1 cellular context compared by ENCODE assay signal in the genomic region with DNA sequence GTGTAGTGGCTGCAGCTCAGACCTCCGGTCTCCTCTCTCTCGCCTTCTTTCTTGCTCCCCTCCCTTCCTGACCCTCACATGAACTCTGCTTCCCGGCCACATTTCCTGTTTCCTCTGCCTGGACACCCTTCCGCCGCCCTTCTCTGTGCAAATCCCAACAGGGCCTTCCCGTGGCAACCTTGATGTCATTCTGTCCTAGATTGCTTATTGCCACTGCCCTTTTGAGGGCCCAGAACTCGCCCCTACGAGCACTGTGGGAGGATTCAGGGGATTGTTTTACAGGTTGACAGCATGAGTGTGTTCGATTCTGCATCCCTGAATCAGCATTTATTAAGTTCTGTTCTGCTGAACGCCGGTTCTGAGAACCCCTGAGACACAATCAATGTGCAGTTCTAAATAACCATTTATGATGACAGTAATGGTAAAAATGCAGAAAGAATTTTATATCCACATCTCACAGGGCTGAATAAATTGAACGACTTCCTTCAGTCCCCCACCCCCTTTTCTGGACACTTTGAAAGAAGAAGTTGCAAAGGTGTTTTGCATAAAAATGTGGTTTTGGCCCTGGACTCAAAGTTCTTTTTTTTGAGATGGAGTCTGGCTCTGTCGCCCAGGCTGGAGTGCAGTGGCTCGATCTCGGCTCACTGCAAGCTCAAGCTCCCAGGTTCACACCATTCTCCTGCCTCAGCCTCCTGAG.
TF ChIP-seq lines count a peak whose summit lies in the region.

No MANE protein-coding gene starts in this region.

TF ChIP-seq in endothelial cell of umbilical vein, 7 proteins besides CTCF, POLR2A, EP300 and RAD21:
- TF ChIP-seq GATA2 (IDR thresholded peaks at IDR 0.05; ENCODE audit: insufficient read depth, insufficient read length, low read depth, low read length) (no peak), MAX (IDR thresholded peaks at IDR 0.05; ENCODE audit: insufficient read depth, insufficient read length) (no peak), FOS (IDR thresholded peaks at IDR 0.05; ENCODE audit: borderline replicate concordance, insufficient read depth, low read length) (no peak), JUN (IDR thresholded peaks at IDR 0.05; ENCODE audit: borderline replicate concordance, insufficient read depth, insufficient read length, low read depth) (no peak), EZH2 (IDR thresholded peaks at IDR 0.05; ENCODE audit: borderline replicate concordance, low read depth, low read length, severe bottlenecking) (no peak), POLR2AphosphoS5 (IDR thresholded peaks at IDR 0.05; ENCODE audit: insufficient read depth, low read depth, low read length) (peak; percentile 82), MYC (IDR thresholded peaks at IDR 0.05; ENCODE audit: low read depth, low read length) (no peak)
